10 cellular contexts compared by ENCODE assay signal in genomic region chr1:198932351-198932991, GRCh38.
DNase-seq lines count a peak whose midpoint lies in the region; ATAC-seq lines count a peak whose summit lies in the region.
"Had no signal": no experiment of that assay in that cellular context is flagged by ENCODE, and none has a peak within 500 bp of the region (broad histone marks: within the 10 kb centered on the region; RNA-seq: fewer than 3 reads in every experiment).

No MANE protein-coding gene starts in this region.

- no peaks in the 10 kb centered on the region for H3K4me1 ChIP-seq in mesenchymal stem cell (ENCODE audit: control insufficient read depth, insufficient read depth, low read depth, low read length)

- no peaks in the 10 kb centered on the region for H3K79me1 ChIP-seq in mesenchymal stem cell (replicated peaks; ENCODE audit: low read length, poor library complexity, severe bottlenecking)

- no peak overlapping the region for H2BK120ac ChIP-seq in mesenchymal stem cell (ENCODE audit: low read depth, low read length)

- no peaks in the 10 kb centered on the region for H3K36me3 ChIP-seq in mesenchymal stem cell (ENCODE audit: control insufficient read depth in 1 of 2, insufficient read depth in 2 of 2, low read depth in 1 of 2, low read length in 2 of 2)

- ATAC-seq in activated naive CD8-positive, alpha-beta T cell treated with anti-CD3 and anti-CD28 coated beads, Interleukin-2, amount 50 U/mL, for 24 hours: no peak
- no peak for ATAC-seq in GM21526 (IDR thresholded peaks at IDR 0.05; ENCODE audit: low FRiP score, unreplicated experiment)
- no peak for ATAC-seq in HG02852 (IDR thresholded peaks at IDR 0.05; ENCODE audit: unreplicated experiment)
- no peak for ATAC-seq in HG02884 (IDR thresholded peaks at IDR 0.05; ENCODE audit: unreplicated experiment)

- H2BK15ac ChIP-seq in mesenchymal stem cell (ENCODE audit: low read depth, poor library complexity, severe bottlenecking): no peak overlapping the region

- peaks cover 44% of the 10 kb centered on the region for H3K4me1 Mint-ChIP-seq in activated naive CD8-positive, alpha-beta T cell treated with anti-CD3 and anti-CD28 coated beads, Interleukin-2, amount 50 U/mL, for 24 hours

- H4K8ac ChIP-seq in mesenchymal stem cell (ENCODE audit: low read length): no peak overlapping the region

- H2BK12ac ChIP-seq in mesenchymal stem cell (ENCODE audit: low read length in 2 of 2): no peak overlapping the region

- no peak overlapping the region for H4K91ac ChIP-seq in mesenchymal stem cell (ENCODE audit: low read length)

- H3K9me3 Mint-ChIP-seq in activated naive CD8-positive, alpha-beta T cell treated with anti-CD3 and anti-CD28 coated beads, Interleukin-2, amount 50 U/mL, for 24 hours: no peaks in the 10 kb centered on the region

- WGBS in mesenchymal stem cell: 43% methylated on average over 5 of the region's 6 CpGs

- H3K18ac ChIP-seq in mesenchymal stem cell (ENCODE audit: low read depth in 1 of 2, low read length in 2 of 2): no peak overlapping the region

- H3K27ac Mint-ChIP-seq in activated naive CD8-positive, alpha-beta T cell treated with anti-CD3 and anti-CD28 coated beads, Interleukin-2, amount 50 U/mL, for 24 hours: peak overlapping the region; percentile 90

- peak overlapping the region; percentile 81 for H3K4me3 Mint-ChIP-seq in activated naive CD8-positive, alpha-beta T cell treated with anti-CD3 and anti-CD28 coated beads, Interleukin-2, amount 50 U/mL, for 24 hours

- H3K27me3 ChIP-seq in mesenchymal stem cell (ENCODE audit: control insufficient read depth in 1 of 2, insufficient read depth in 1 of 2, low read length in 2 of 2): no peaks in the 10 kb centered on the region

- peaks cover 5% of the 10 kb centered on the region for H3K36me3 Mint-ChIP-seq in activated naive CD8-positive, alpha-beta T cell treated with anti-CD3 and anti-CD28 coated beads, Interleukin-2, amount 50 U/mL, for 24 hours (ENCODE audit: low read depth)

- H2AK5ac ChIP-seq in mesenchymal stem cell (ENCODE audit: low read length, severe bottlenecking): no peak overlapping the region

- H3K23ac ChIP-seq in mesenchymal stem cell (ENCODE audit: low read length in 2 of 2): no peak overlapping the region

- H2AFZ ChIP-seq in mesenchymal stem cell (ENCODE audit: low read depth, low read length): no peak overlapping the region

- no peak overlapping the region for H3K14ac ChIP-seq in mesenchymal stem cell (ENCODE audit: low read length in 2 of 2)

- H2BK5ac ChIP-seq in mesenchymal stem cell (ENCODE audit: low read depth, low read length, poor library complexity, severe bottlenecking): no peak overlapping the region

- no peak overlapping the region for H3K9ac ChIP-seq in mesenchymal stem cell (ENCODE audit: low read length)

- peak; percentile 8 for DNase-seq in COLO829 (ENCODE audit: low spot score)
- peak; percentile 56 for DNase-seq in LoVo (ENCODE audit: low spot score)
- no peak for DNase-seq in activated naive CD8-positive, alpha-beta T cell treated with anti-CD3 and anti-CD28 coated beads, Interleukin-2, amount 50 U/mL, for 24 hours
- no peak for DNase-seq in mesenchymal stem cell
- DNase-seq in GM19240 (ENCODE audit: insufficient read length, low spot score): no peak
- DNase-seq: cerebellar nuclear complex, NCI-H2171 had no signal

- no peak overlapping the region for H3K4ac ChIP-seq in mesenchymal stem cell (ENCODE audit: low read depth in 1 of 2, low read length in 2 of 2)

- H3K27me3 Mint-ChIP-seq in activated naive CD8-positive, alpha-beta T cell treated with anti-CD3 and anti-CD28 coated beads, Interleukin-2, amount 50 U/mL, for 24 hours: no peaks in the 10 kb centered on the region

- H3K27ac ChIP-seq in mesenchymal stem cell (ENCODE audit: low read length, poor library complexity, severe bottlenecking): no peak overlapping the region

- H3K4me3 ChIP-seq in mesenchymal stem cell (ENCODE audit: insufficient read depth in 1 of 2, low read depth in 1 of 2, low read length in 2 of 2): no peak overlapping the region

- H3K4me2 ChIP-seq in mesenchymal stem cell (ENCODE audit: low read length, poor library complexity, severe bottlenecking): peak overlapping the region; percentile 72

- H3K9me3 ChIP-seq in mesenchymal stem cell (ENCODE audit: control insufficient read depth, low read length): no peaks in the 10 kb centered on the region

Comparison
In these comparisons a context has a peak if more than half of its experiments do, and no peak if none do; other contexts are left out.
1. DNase-seq: peak in COLO829 (single experiment) and LoVo (single experiment); none in activated naive CD8-positive, alpha-beta T cell treated with anti-CD3 and anti-CD28 coated beads, Interleukin-2, amount 50 U/mL, for 24 hours (single experiment), mesenchymal stem cell (single experiment) and GM19240 (single experiment).